1 cellular context compared by ENCODE assay signal in the genomic region with DNA sequence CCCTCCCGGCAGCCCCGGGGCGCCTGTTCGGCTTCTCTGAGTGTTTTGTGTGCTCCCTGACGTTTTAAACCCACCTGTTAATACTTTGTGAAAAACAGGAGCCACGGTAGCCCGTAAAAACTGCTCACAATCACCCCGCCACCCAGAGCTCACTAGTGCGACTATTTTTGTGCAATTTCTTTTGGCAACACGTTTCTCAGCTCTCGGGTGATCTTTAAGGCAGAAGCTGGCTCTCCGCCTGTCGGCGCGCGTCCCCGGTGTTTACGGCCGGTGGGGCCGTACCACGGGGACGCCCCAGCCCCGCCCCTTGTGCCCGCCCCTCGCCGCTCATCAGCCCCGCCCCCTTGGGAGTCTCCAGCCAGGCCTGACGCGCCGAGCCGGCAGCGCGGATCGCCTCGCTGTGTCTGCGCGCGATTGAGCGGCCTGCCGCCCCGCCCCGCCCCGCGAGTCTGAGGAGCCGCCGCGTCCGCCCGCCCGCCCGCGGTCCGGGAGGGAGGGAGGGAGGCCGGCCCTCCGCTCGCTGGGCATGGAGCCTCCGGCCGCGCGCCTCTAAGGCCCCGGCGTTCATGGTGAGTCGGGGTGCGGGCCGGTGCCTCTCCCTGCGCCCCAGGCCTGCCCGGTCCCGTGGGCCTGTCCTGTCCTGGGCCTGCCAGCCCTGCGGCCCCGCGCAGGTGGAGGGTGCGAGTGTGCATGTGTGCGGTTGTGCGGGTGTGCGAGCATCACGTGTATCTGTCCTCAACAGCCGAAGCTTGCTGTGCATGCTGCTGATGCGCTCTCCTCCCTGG.
A peak's percentile ranks its signal among the peaks of the same experiment; 100 is the strongest.
TF ChIP-seq lines count a peak whose summit lies in the region.

No MANE protein-coding gene starts in this region.

TF ChIP-seq in GM12878, 131 proteins besides CTCF, POLR2A, EP300 and RAD21 (continued from another document):
- TF ChIP-seq NKRF (conservative IDR thresholded peaks at IDR 0.05) (peak; percentile 52), CREB1 (IDR thresholded peaks at IDR 0.05; ENCODE audit: low read depth) (no peak; the same call in 1 of the 2 replicates), RAD51 (IDR thresholded peaks at IDR 0.05) (no peak), BHLHE40 (IDR thresholded peaks at IDR 0.05; ENCODE audit: borderline replicate concordance in 1 of 2, low read depth in 2 of 2, low read length in 1 of 2) (peak; percentile 4 to 81), HCFC1 (IDR thresholded peaks at IDR 0.05; ENCODE audit: low read length) (peak; percentile 59), YY1 (IDR thresholded peaks at IDR 0.05; ENCODE audit: low read depth, low read length) (peak; percentile 88), MXI1 (IDR thresholded peaks at IDR 0.05; ENCODE audit: low read depth, low read length) (peak; percentile 45; the same call in 1 of the 2 replicates), CHD2 (IDR thresholded peaks at IDR 0.05; ENCODE audit: borderline replicate concordance, low read depth, low read length) (peak; percentile 15; the same call in 1 of the 2 replicates), SREBF1 (IDR thresholded peaks at IDR 0.05; ENCODE audit: low read length) (no peak), EGR1 (IDR thresholded peaks at IDR 0.05; ENCODE audit: borderline replicate concordance in 1 of 2, low read depth in 2 of 2, low read length in 2 of 2) (peak in 1 of 2 experiments; percentile 67; a peak in 2 of 3 replicates), GATAD2B (conservative IDR thresholded peaks at IDR 0.05; ENCODE audit: low read depth) (peak; percentile 53; the same call in 1 of the 2 replicates), CBX5 (IDR thresholded peaks at IDR 0.05; ENCODE audit: low read depth) (peak; percentile 52; the same call in 1 of the 2 replicates), IKZF1 (conservative IDR thresholded peaks at IDR 0.05) (peak; percentile 22; the same call in 1 of the 2 replicates), NR2F1 (conservative IDR thresholded peaks at IDR 0.05) (peak; percentile 19; the same call in 1 of the 2 replicates), SIN3A (IDR thresholded peaks at IDR 0.05; ENCODE audit: low read depth, low read length) (peak; percentile 58; the same call in 1 of the 2 replicates), CEBPZ (IDR thresholded peaks at IDR 0.05; ENCODE audit: low read depth, low read length) (peak; percentile 30; the same call in 1 of the 2 replicates), SRF (IDR thresholded peaks at IDR 0.05; ENCODE audit: low read depth in 2 of 2, low read length in 2 of 2) (peak; percentile 92 to 99), MYC (IDR thresholded peaks at IDR 0.05; ENCODE audit: insufficient read depth, insufficient read length, insufficient replicate concordance, low read length, severe bottlenecking) (peak; percentile 58)
- TF ChIP-seq, protein P1, sequence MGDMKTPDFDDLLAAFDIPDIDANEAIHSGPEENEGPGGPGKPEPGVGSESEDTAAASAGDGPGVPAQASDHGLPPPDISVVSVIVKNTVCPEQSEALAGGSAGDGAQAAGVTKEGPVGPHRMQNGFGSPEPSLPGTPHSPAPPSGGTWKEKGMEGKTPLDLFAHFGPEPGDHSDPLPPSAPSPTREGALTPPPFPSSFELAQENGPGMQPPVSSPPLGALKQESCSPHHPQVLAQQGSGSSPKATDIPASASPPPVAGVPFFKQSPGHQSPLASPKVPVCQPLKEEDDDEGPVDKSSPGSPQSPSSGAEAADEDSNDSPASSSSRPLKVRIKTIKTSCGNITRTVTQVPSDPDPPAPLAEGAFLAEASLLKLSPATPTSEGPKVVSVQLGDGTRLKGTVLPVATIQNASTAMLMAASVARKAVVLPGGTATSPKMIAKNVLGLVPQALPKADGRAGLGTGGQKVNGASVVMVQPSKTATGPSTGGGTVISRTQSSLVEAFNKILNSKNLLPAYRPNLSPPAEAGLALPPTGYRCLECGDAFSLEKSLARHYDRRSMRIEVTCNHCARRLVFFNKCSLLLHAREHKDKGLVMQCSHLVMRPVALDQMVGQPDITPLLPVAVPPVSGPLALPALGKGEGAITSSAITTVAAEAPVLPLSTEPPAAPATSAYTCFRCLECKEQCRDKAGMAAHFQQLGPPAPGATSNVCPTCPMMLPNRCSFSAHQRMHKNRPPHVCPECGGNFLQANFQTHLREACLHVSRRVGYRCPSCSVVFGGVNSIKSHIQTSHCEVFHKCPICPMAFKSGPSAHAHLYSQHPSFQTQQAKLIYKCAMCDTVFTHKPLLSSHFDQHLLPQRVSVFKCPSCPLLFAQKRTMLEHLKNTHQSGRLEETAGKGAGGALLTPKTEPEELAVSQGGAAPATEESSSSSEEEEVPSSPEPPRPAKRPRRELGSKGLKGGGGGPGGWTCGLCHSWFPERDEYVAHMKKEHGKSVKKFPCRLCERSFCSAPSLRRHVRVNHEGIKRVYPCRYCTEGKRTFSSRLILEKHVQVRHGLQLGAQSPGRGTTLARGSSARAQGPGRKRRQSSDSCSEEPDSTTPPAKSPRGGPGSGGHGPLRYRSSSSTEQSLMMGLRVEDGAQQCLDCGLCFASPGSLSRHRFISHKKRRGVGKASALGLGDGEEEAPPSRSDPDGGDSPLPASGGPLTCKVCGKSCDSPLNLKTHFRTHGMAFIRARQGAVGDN (IDR thresholded peaks at IDR 0.05): 0 out of 2 replicates have a peak, but pooled peaks have one; percentile 45
- TF ChIP-seq, protein P2, sequence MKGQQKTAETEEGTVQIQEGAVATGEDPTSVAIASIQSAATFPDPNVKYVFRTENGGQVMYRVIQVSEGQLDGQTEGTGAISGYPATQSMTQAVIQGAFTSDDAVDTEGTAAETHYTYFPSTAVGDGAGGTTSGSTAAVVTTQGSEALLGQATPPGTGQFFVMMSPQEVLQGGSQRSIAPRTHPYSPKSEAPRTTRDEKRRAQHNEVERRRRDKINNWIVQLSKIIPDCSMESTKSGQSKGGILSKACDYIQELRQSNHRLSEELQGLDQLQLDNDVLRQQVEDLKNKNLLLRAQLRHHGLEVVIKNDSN (IDR thresholded peaks at IDR 0.05; ENCODE audit: borderline replicate concordance, extremely low read length, insufficient read depth, low read depth, low read length): peak; percentile 39
- TF ChIP-seq, protein P3, sequence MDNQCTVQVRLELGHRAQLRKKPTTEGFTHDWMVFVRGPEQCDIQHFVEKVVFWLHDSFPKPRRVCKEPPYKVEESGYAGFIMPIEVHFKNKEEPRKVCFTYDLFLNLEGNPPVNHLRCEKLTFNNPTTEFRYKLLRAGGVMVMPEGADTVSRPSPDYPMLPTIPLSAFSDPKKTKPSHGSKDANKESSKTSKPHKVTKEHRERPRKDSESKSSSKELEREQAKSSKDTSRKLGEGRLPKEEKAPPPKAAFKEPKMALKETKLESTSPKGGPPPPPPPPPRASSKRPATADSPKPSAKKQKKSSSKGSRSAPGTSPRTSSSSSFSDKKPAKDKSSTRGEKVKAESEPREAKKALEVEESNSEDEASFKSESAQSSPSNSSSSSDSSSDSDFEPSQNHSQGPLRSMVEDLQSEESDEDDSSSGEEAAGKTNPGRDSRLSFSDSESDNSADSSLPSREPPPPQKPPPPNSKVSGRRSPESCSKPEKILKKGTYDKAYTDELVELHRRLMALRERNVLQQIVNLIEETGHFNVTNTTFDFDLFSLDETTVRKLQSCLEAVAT (IDR thresholded peaks at IDR 0.05): peak; percentile 99
- TF ChIP-seq, protein P4, sequence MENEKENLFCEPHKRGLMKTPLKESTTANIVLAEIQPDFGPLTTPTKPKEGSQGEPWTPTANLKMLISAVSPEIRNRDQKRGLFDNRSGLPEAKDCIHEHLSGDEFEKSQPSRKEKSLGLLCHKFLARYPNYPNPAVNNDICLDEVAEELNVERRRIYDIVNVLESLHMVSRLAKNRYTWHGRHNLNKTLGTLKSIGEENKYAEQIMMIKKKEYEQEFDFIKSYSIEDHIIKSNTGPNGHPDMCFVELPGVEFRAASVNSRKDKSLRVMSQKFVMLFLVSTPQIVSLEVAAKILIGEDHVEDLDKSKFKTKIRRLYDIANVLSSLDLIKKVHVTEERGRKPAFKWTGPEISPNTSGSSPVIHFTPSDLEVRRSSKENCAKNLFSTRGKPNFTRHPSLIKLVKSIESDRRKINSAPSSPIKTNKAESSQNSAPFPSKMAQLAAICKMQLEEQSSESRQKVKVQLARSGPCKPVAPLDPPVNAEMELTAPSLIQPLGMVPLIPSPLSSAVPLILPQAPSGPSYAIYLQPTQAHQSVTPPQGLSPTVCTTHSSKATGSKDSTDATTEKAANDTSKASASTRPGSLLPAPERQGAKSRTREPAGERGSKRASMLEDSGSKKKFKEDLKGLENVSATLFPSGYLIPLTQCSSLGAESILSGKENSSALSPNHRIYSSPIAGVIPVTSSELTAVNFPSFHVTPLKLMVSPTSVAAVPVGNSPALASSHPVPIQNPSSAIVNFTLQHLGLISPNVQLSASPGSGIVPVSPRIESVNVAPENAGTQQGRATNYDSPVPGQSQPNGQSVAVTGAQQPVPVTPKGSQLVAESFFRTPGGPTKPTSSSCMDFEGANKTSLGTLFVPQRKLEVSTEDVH (IDR thresholded peaks at IDR 0.05; ENCODE audit: low read depth, partially characterized antibody): no peak
TF ChIP-seq in GM12878: peak in this region for 40.
